In genomic region chrX:55717521-55718497, GRCh38 we compare ENCODE assay signal across 1 cellular context.
TF ChIP-seq lines count a peak whose summit lies in the region.

RRAGB (plus strand) TSS chrX:55717749; CDS start chrX:55718328, 579 bp downstream.

TF ChIP-seq in K562, 482 proteins besides CTCF, POLR2A, EP300 and RAD21 (continued from another document):
- TF ChIP-seq SIN3A (IDR thresholded peaks at IDR 0.05; ENCODE audit: borderline replicate concordance in 2 of 2, control insufficient read depth in 1 of 2, low read depth in 2 of 2, low read length in 2 of 2): peak in 1 of 2 experiments; percentile 34; a peak in 1 of 4 replicates
- no peak for TF ChIP-seq ZFP30 (CRISPR knock-in tag; IDR thresholded peaks at IDR 0.05; ENCODE audit: borderline replicate concordance)
- TF ChIP-seq ZNF280A (IDR thresholded peaks at IDR 0.05; ENCODE audit: low read depth, partially characterized antibody): no peak
- TF ChIP-seq GTF2E2 (tag; IDR thresholded peaks at IDR 0.05): 0 out of 2 replicates have a peak, but pooled peaks have one; percentile 32
- TF ChIP-seq MGA (IDR thresholded peaks at IDR 0.05): peak; percentile 47
- TF ChIP-seq ETV1 (tag; conservative IDR thresholded peaks at IDR 0.05; ENCODE audit: low read depth): peak; percentile 78
- TF ChIP-seq MYC (IDR thresholded peaks at IDR 0.05; ENCODE audit: low read depth, low read length): peak; percentile 49; the same call in 1 of the 2 replicates
- TF ChIP-seq MYC (CRISPR knock-in tag; IDR thresholded peaks at IDR 0.05; ENCODE audit: borderline replicate concordance, low read depth): no peak
- TF ChIP-seq RBFOX2 (IDR thresholded peaks at IDR 0.05; ENCODE audit: low read depth, low read length): peak; percentile 69
- TF ChIP-seq RFX1 (IDR thresholded peaks at IDR 0.05): peak; percentile 37; the same call in 1 of the 2 replicates
- TF ChIP-seq PKNOX1 (IDR thresholded peaks at IDR 0.05): peak; percentile 80
- TF ChIP-seq CEBPB (tag; IDR thresholded peaks at IDR 0.05): peak; percentile 91
- TF ChIP-seq LCOR (CRISPR knock-in tag; IDR thresholded peaks at IDR 0.05): 0 out of 2 replicates have a peak, but pooled peaks have one; percentile 27
- TF ChIP-seq SNAPC5 (CRISPR knock-in tag; IDR thresholded peaks at IDR 0.05): no peak
- no peak for TF ChIP-seq MTA2 (IDR thresholded peaks at IDR 0.05; ENCODE audit: low read depth)
- TF ChIP-seq FOXK2 (conservative IDR thresholded peaks at IDR 0.05 in 1 of 2, IDR thresholded peaks at IDR 0.05 in 1 of 2; ENCODE audit: low read depth in 2 of 2): peak in 1 of 2 experiments; percentile 60; a peak in 1 of 4 replicates
- peak; percentile 47 for TF ChIP-seq SAP30 (IDR thresholded peaks at IDR 0.05; ENCODE audit: borderline replicate concordance, insufficient read depth, low read depth, low read length, poor library complexity, severe bottlenecking)
- TF ChIP-seq CREB3L1 (IDR thresholded peaks at IDR 0.05; ENCODE audit: borderline replicate concordance, low read depth): no peak
- TF ChIP-seq CEBPG (CRISPR knock-in tag; IDR thresholded peaks at IDR 0.05): peak; percentile 60; the same call in 1 of the 2 replicates
- TF ChIP-seq CEBPG (tag; conservative IDR thresholded peaks at IDR 0.05 in 1 of 2, IDR thresholded peaks at IDR 0.05 in 1 of 2): peak; percentile 81 to 96
- TF ChIP-seq RBBP5 (IDR thresholded peaks at IDR 0.05; ENCODE audit: borderline replicate concordance, insufficient read depth, low read length, poor library complexity, severe bottlenecking): peak; percentile 31
- peak; percentile 32 for TF ChIP-seq CXXC5 (CRISPR knock-in tag; IDR thresholded peaks at IDR 0.05)
- TF ChIP-seq DEAF1 (CRISPR knock-in tag; IDR thresholded peaks at IDR 0.05): 0 out of 2 replicates have a peak, but pooled peaks have one; percentile 19
- peak; percentile 82 for TF ChIP-seq IRF9 (tag; IDR thresholded peaks at IDR 0.05)
